In the genomic region with DNA sequence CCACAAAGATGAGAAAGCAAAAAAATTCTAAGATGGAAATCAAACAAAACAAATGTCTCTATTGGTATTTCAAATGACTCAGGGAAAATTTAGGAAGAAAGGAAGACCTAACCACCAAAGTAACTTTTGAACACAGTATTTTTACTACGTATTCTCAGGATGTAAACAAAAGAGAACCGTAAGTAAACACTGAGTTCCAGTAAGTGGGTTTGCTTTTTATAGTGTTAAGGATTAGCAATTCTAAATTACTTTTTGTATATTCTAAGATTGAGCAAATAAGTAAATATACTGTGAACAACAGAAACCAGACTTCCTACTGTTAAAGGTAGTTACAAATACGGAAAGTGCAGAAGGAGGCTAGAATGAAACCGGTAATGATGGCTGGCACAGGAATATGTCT, we compare ENCODE assay signal across 17 cellular contexts.
"Had no signal": no experiment of that assay in that cellular context is flagged by ENCODE, and none has a peak within 500 bp of the region (broad histone marks: within the 10 kb centered on the region; RNA-seq: fewer than 3 reads in every experiment).

No MANE protein-coding gene starts in this region.

- H3K4me1 Mint-ChIP-seq: activated CD8-positive, alpha-beta memory T cell treated with anti-CD3 and anti-CD28 coated beads, Interleukin-2, amount 10 ng/mL, durations not matched to agents 7 days and 5 days had no signal

- FAIRE-seq: TTC549 had no signal

- H3K36me3 ChIP-seq: brain microvascular endothelial cell had no signal

- H3K9me3 ChIP-seq: testis had no signal

- H3K4me3 ChIP-seq: testis had no signal

- H3K4me3 Mint-ChIP-seq: activated CD8-positive, alpha-beta memory T cell treated with anti-CD3 and anti-CD28 coated beads, Interleukin-2, amount 10 ng/mL, durations not matched to agents 7 days and 5 days; activated naive CD8-positive, alpha-beta T cell treated with anti-CD3 and anti-CD28 coated beads for 36 hours; dendritic cell treated with granulocyte-macrophage colony-stimulating factor and Interleukin-4, amounts not matched to agents 40 ng/mL and 50 ng/mL, for 4 days; endodermal cell; memory B cell had no signal

- H3K27me3 ChIP-seq: brain microvascular endothelial cell, testis had no signal

- H3K27ac Mint-ChIP-seq: activated CD8-positive, alpha-beta memory T cell treated with anti-CD3 and anti-CD28 coated beads, Interleukin-2, amount 10 ng/mL, durations not matched to agents 7 days and 5 days; activated naive CD8-positive, alpha-beta T cell treated with anti-CD3 and anti-CD28 coated beads for 36 hours; dendritic cell treated with granulocyte-macrophage colony-stimulating factor and Interleukin-4, amounts not matched to agents 40 ng/mL and 50 ng/mL, for 4 days; endodermal cell; memory B cell had no signal

- ATAC-seq: activated CD8-positive, alpha-beta memory T cell treated with anti-CD3 and anti-CD28 coated beads, Interleukin-2, amount 10 ng/mL, durations not matched to agents 7 days and 5 days had no signal

- H3K36me3 Mint-ChIP-seq: activated CD8-positive, alpha-beta memory T cell treated with anti-CD3 and anti-CD28 coated beads, Interleukin-2, amount 10 ng/mL, durations not matched to agents 7 days and 5 days; activated naive CD8-positive, alpha-beta T cell treated with anti-CD3 and anti-CD28 coated beads for 36 hours had no signal

- DNase-seq: activated CD4-positive, alpha-beta T cell treated with anti-CD3 and anti-CD28 coated beads, Interleukin-2, amount 50 U/mL, for 4 hours; activated CD4-positive, CD25-positive, alpha-beta regulatory T cell treated with anti-CD3 and anti-CD28 coated beads, Interleukin-2, amount 50 U/mL, for 72 hours; activated CD8-positive, alpha-beta memory T cell treated with anti-CD3 and anti-CD28 coated beads, Interleukin-2, amount 10 ng/mL, durations not matched to agents 7 days and 5 days; activated gamma-delta T cell treated with Interleukin-2 at 50 U/mL for 16 hours; activated naive CD8-positive, alpha-beta T cell treated with anti-CD3 and anti-CD28 coated beads for 36 hours; activated T-cell treated with anti-CD3 and anti-CD28 coated beads, Interleukin-2, amount 50 U/mL, for 48 hours; brain microvascular endothelial cell; endodermal cell; erythroblast; glutamatergic neuron; stimulated activated CD4-positive, alpha-beta T cell treated with anti-CD3 and anti-CD28 coated beads, Interleukin-12 subunit alpha, Interleukin-12 subunit beta, amount 100 ng/mL, for 4 hours; stimulated activated naive CD4-positive, alpha-beta T cell treated with Interleukin-2 at 50 U/mL for 16 hours; T-helper 2 cell; testis had no signal

- H3K9me3 Mint-ChIP-seq: activated naive CD8-positive, alpha-beta T cell treated with anti-CD3 and anti-CD28 coated beads for 36 hours; dendritic cell treated with granulocyte-macrophage colony-stimulating factor and Interleukin-4, amounts not matched to agents 40 ng/mL and 50 ng/mL, for 4 days; endodermal cell had no signal

- H3K27ac ChIP-seq: brain microvascular endothelial cell had no signal
